ENCODE assay signal across 22 cellular contexts in the genomic region with DNA sequence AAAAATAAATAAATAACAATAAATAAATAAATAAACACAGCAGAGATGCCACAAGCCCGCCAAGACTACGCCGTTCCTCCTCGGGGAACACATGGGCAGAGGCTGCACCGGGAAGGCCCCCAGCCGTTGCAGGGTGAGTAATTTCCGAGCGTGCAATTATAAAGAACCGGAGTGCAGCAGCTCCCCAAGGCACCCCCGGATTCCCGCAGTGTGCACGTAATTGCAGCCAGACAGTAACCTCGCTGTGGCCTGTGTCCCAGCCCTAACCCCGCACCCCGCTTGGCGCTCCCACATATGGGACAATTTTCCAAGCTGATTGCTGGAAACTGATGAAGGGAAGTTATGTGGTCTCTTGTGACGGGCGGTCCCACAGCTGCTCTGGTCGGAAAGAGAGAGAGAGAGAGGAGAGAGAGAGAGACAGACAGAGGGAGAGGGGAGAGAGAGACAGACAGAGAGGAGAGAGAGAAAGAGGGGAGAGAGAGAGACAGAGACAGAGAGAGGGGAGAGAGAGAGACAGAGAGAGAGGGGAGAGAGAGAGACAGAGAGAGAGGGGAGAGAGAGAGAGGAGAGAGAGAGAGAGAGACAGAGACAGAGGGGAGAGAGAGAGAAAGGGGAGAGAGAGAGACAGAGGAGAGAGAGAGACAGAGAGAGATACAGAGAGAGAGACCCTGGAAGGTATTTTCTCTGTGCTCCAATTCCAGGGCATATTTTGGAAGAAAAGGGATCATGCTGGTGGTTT.
"Had no signal": no experiment of that assay in that cellular context is flagged by ENCODE, and none has a peak within 500 bp of the region (broad histone marks: within the 10 kb centered on the region; RNA-seq: fewer than 3 reads in every experiment).

No MANE protein-coding gene starts in this region.

- H3K9me3 Mint-ChIP-seq: activated naive CD4-positive, alpha-beta T cell treated with anti-CD3 and anti-CD28 coated beads for 36 hours had no signal

- H3K27ac ChIP-seq: breast epithelium, epithelial cell of prostate, gastroesophageal sphincter, heart right ventricle, lower lobe of right lung, ovary had no signal

- ATAC-seq: activated naive CD8-positive, alpha-beta T cell treated with anti-CD3 and anti-CD28 coated beads, Interleukin-2, amount 50 U/mL, for 24 hours; gastroesophageal sphincter; heart right ventricle; left colon; sciatic nerve; T-cell had no signal

- H3K4me1 Mint-ChIP-seq: activated naive CD8-positive, alpha-beta T cell treated with anti-CD3 and anti-CD28 coated beads, Interleukin-2, amount 50 U/mL, for 24 hours; mesothelial cell of epicardium; T-cell had no signal

- H3K4me3 ChIP-seq: breast epithelium, gastroesophageal sphincter, heart right ventricle, lower lobe of right lung, ovary had no signal

- H3K36me3 Mint-ChIP-seq: mesothelial cell of epicardium, T-cell had no signal

- H3K4me1 ChIP-seq: breast epithelium, gastroesophageal sphincter, heart right ventricle, lower lobe of right lung had no signal

- H3K4me3 Mint-ChIP-seq: activated naive CD4-positive, alpha-beta T cell treated with anti-CD3 and anti-CD28 coated beads for 36 hours; activated naive CD8-positive, alpha-beta T cell treated with anti-CD3 and anti-CD28 coated beads, Interleukin-2, amount 50 U/mL, for 24 hours; mesothelial cell of epicardium; nephron progenitor cell; T-cell had no signal

- DNase-seq: activated CD4-positive, alpha-beta T cell treated with anti-CD3 and anti-CD28 coated beads for 1 hour; activated CD4-positive, alpha-beta T cell treated with anti-CD3 and anti-CD28 coated beads, Interleukin-2, amount 50 U/mL, for 4 hours; activated naive CD4-positive, alpha-beta T cell treated with anti-CD3 and anti-CD28 coated beads for 36 hours; activated naive CD8-positive, alpha-beta T cell treated with anti-CD3 and anti-CD28 coated beads, Interleukin-2, amount 50 U/mL, for 24 hours; activated T-cell treated with anti-CD3 and anti-CD28 coated beads for 4 hours; cerebellar nuclear complex; heart right ventricle; left colon; lower lobe of right lung; nephron progenitor cell; ovary; stimulated activated CD4-positive, alpha-beta T cell treated with anti-CD3 and anti-CD28 coated beads, Interleukin-2, amount 100 ng/mL, for 24 hours; substantia nigra; T-cell; T1000; trophoblast cell had no signal

- H3K27me3 ChIP-seq: breast epithelium, gastroesophageal sphincter, heart right ventricle, ovary had no signal

- H3K36me3 ChIP-seq: breast epithelium, gastroesophageal sphincter, heart right ventricle, lower lobe of right lung, ovary had no signal

- H3K27ac Mint-ChIP-seq: activated naive CD4-positive, alpha-beta T cell treated with anti-CD3 and anti-CD28 coated beads for 36 hours; activated naive CD8-positive, alpha-beta T cell treated with anti-CD3 and anti-CD28 coated beads, Interleukin-2, amount 50 U/mL, for 24 hours; activated T-helper 2 cell treated with anti-CD3 and anti-CD28 coated beads, Interferon-gamma antibody, Interleukin-2, Interleukin-4, amounts not matched to agents 10 μg/mL and 5 μg/mL and 100 μg/mL, durations not matched to agents 14 hours and 24 hours and 36 hours; mesothelial cell of epicardium; nephron progenitor cell; T-cell had no signal

- H3K9me3 ChIP-seq: lower lobe of right lung, ovary had no signal
